In the genomic region with DNA sequence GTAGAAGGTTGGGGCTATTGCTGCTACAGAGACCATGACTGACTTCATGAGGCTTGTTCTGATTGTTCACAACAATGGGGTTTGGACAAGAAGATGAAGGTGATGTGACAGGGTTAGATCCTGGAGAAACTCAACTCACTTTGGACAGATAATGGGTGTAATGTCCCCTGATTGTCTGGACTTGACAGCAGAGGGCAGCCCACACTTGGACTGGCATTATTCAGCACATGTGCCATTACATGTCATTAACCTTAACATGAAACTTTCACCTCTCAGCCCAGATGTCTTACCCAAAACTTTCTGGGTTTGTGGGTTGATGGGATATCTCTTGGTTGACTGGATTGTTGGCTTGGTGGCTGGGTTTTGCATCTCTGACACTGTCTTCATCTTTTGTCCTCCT, we compare ENCODE assay signal across 13 cellular contexts.
DNase-seq lines count a peak whose midpoint lies in the region; ATAC-seq and TF ChIP-seq lines count a peak whose summit lies in the region.
"Had no signal": no experiment of that assay in that cellular context is flagged by ENCODE, and none has a peak within 500 bp of the region (broad histone marks: within the 10 kb centered on the region; RNA-seq: fewer than 3 reads in every experiment).

No MANE protein-coding gene starts in this region.

- H3K4me3 ChIP-seq in heart left ventricle, result no peak overlapping the region
- no peak overlapping the region for H3K4me3 ChIP-seq in fibroblast of mammary gland (ENCODE audit: control insufficient read depth, low read depth, low read length)
- H3K4me3 ChIP-seq in aorta (ENCODE audit: low read length in 2 of 2), result no peak overlapping the region
- no peak overlapping the region for H3K4me3 ChIP-seq in CD4-positive, alpha-beta memory T cell (ENCODE audit: low read length in 2 of 2)
- H3K4me3 ChIP-seq: SJCRH30 had no signal

- no peak overlapping the region for H3K27ac ChIP-seq in heart left ventricle
- no peak overlapping the region for H3K27ac ChIP-seq in RWPE1
- no peak overlapping the region for H3K27ac ChIP-seq in aorta (ENCODE audit: low read depth in 1 of 2, low read length in 2 of 2)
- no peak overlapping the region for H3K27ac ChIP-seq in CD4-positive, alpha-beta memory T cell (ENCODE audit: low read depth, low read length)
- H3K27ac ChIP-seq: SJCRH30 had no signal

- no peaks in the 10 kb centered on the region for H3K4me1 ChIP-seq in heart left ventricle
- no peaks in the 10 kb centered on the region for H3K4me1 ChIP-seq in aorta (ENCODE audit: control insufficient read depth in 1 of 2, insufficient read depth in 2 of 2, low read length in 2 of 2)
- H3K4me1 ChIP-seq in CD4-positive, alpha-beta memory T cell (ENCODE audit: insufficient read depth, low read length), result no peaks in the 10 kb centered on the region
- H3K4me1 ChIP-seq: SJCRH30 had no signal

- H3K9me3 ChIP-seq in heart left ventricle (no peaks in the 10 kb centered on the region), aorta (ENCODE audit: control insufficient read depth, low read length) (no peaks in the 10 kb centered on the region)
- H3K9me3 ChIP-seq in CD4-positive, alpha-beta memory T cell (ENCODE audit: control insufficient read depth in 1 of 2, low read length in 2 of 2), result no peaks in the 10 kb centered on the region
- H3K9me3 ChIP-seq: SJCRH30 had no signal

- H3K27me3 ChIP-seq in heart left ventricle, result no peaks in the 10 kb centered on the region
- no peaks in the 10 kb centered on the region for H3K27me3 ChIP-seq in aorta (ENCODE audit: control insufficient read depth in 1 of 2, insufficient read depth in 2 of 2, low read length in 1 of 2)
- no peaks in the 10 kb centered on the region for H3K27me3 ChIP-seq in CD4-positive, alpha-beta memory T cell (ENCODE audit: insufficient read depth, low read length)
- H3K27me3 ChIP-seq: SJCRH30 had no signal

- no peaks in the 10 kb centered on the region for H3K36me3 ChIP-seq in heart left ventricle
- H3K36me3 ChIP-seq in aorta (ENCODE audit: control insufficient read depth in 1 of 2, insufficient read depth in 2 of 2, low read length in 1 of 2), result no peaks in the 10 kb centered on the region
- no peaks in the 10 kb centered on the region for H3K36me3 ChIP-seq in CD4-positive, alpha-beta memory T cell (ENCODE audit: insufficient read depth, low read length)
- H3K36me3 ChIP-seq: SJCRH30 had no signal

- peaks cover 0 to 23% (median 1%) of the 10 kb centered on the region in 8 donors for H3K9me3 Mint-ChIP-seq in CD4-positive, alpha-beta memory T cell

- CTCF ChIA-PET in RWPE1 (lab: Yijun Ruan, JAX), result no interaction called here
- CTCF ChIA-PET in CD4-positive, alpha-beta memory T cell (lab: Charles Lee; ENCODE audit: partially characterized antibody), result no interaction called here

- H3K27me3 Mint-ChIP-seq in CD4-positive, alpha-beta memory T cell, result no peaks in the 10 kb centered on the region

- TF ChIP-seq POLR2A in heart left ventricle (IDR thresholded peaks at IDR 0.05) (no peak), GM18505 (IDR thresholded peaks at IDR 0.05; ENCODE audit: borderline replicate concordance, extremely low read depth, insufficient read depth, insufficient read length) (no peak)

- POLR2A ChIA-PET in RWPE1 (lab: Yijun Ruan, JAX; ENCODE audit: low non-redundant PET), result no interaction called here
- POLR2A ChIA-PET in CD4-positive, alpha-beta memory T cell (lab: Charles Lee; ENCODE audit: partially characterized antibody), result no interaction called here

- H3K4me1 Mint-ChIP-seq in CD4-positive, alpha-beta memory T cell, result no peaks in the 10 kb centered on the region
- H3K4me1 Mint-ChIP-seq: natural killer cell had no signal

- H3K4me3 Mint-ChIP-seq in CD4-positive, alpha-beta memory T cell, result no peak overlapping the region
- H3K4me3 Mint-ChIP-seq: natural killer cell had no signal

- intact Hi-C loops in heart left ventricle (cut with DNase I), result loop anchor here in 5 of 10 donors (2.0 to 10.0 kb wide), 2 partner anchors 300 to 304 kb away; no protein-coding TSS in a partner anchor
- intact Hi-C loops in left cardiac atrium (cut with DNase I), result loop anchor here in 1 of 2 donors (10.0 kb wide), 1 partner anchor 300 kb away; no protein-coding TSS in a partner anchor
- intact Hi-C loops in aorta (cut with DNase I), result no loop called here
- intact Hi-C loops in CD4-positive, alpha-beta memory T cell (cut with micrococcal nuclease), result no loop called here

- H3K36me3 Mint-ChIP-seq in CD4-positive, alpha-beta memory T cell, result no peaks in the 10 kb centered on the region
- H3K36me3 Mint-ChIP-seq: natural killer cell had no signal

- TF ChIP-seq CTCF in heart left ventricle (IDR thresholded peaks at IDR 0.05) (peak in 8 of 12 donors; percentile 9 to 35 (median 24)), RWPE1 (conservative IDR thresholded peaks at IDR 0.05; ENCODE audit: low read depth) (no peak), fibroblast of mammary gland (conservative IDR thresholded peaks at IDR 0.05; ENCODE audit: control insufficient read depth, insufficient read depth, low read depth, low read length) (peak; percentile 17)

- DNase-seq in heart left ventricle (no peak), left cardiac atrium (no peak), RWPE1 (ENCODE audit: low spot score) (peak; percentile 4), fibroblast of mammary gland (ENCODE audit: low read depth) (peak; percentile 19), aorta (no peak)
- DNase-seq in CD4-positive, alpha-beta memory T cell, result no peak
- no peak for DNase-seq in stimulated activated CD4-positive, alpha-beta T cell treated with anti-CD3 and anti-CD28 coated beads, Interleukin-2, amount 100 ng/mL, for 48 hours
- DNase-seq: activated T-cell treated with anti-CD3 and anti-CD28 coated beads for 4 hours, natural killer cell, NCI-H345, SJCRH30 had no signal

- ATAC-seq in heart left ventricle (no peak), left cardiac atrium (no peak), aorta (ENCODE audit: low FRiP score) (peak; percentile 19), GM18505 (IDR thresholded peaks at IDR 0.05; ENCODE audit: unreplicated experiment) (no peak)
- ATAC-seq: esophagus mucosa, natural killer cell had no signal

- no peak overlapping the region for H3K27ac Mint-ChIP-seq in CD4-positive, alpha-beta memory T cell
- H3K27ac Mint-ChIP-seq: natural killer cell had no signal

Comparison
In these comparisons a context has a peak if more than half of its experiments do, and no peak if none do; other contexts are left out.
1. DNase-seq: peak in RWPE1 (single experiment) and fibroblast of mammary gland (single experiment); none in heart left ventricle (0 of 5), left cardiac atrium (single experiment), aorta (0 of 2), CD4-positive, alpha-beta memory T cell (0 of 5) and stimulated activated CD4-positive, alpha-beta T cell treated with anti-CD3 and anti-CD28 coated beads, Interleukin-2, amount 100 ng/mL, for 48 hours (0 of 2).